In genomic region chr3:53841296-53841695, GRCh38 we compare ENCODE assay signal across 2 cellular contexts.
TF ChIP-seq lines count a peak whose summit lies in the region.

No MANE protein-coding gene starts in this region.

TF ChIP-seq in H1, 55 proteins besides CTCF, POLR2A, EP300 and RAD21:
- no peak for TF ChIP-seq ATF3 (IDR thresholded peaks at IDR 0.05; ENCODE audit: insufficient read depth, low read depth, low read length)
- TF ChIP-seq USF2 (IDR thresholded peaks at IDR 0.05; ENCODE audit: low read length), result no peak
- no peak for TF ChIP-seq SAP30 (IDR thresholded peaks at IDR 0.05; ENCODE audit: insufficient read depth, insufficient replicate concordance, low read length)
- no peak for TF ChIP-seq KDM4A (IDR thresholded peaks at IDR 0.05; ENCODE audit: low read depth, low read length, severe bottlenecking)
- TF ChIP-seq MAFK (IDR thresholded peaks at IDR 0.05; ENCODE audit: low read depth, low read length), result no peak
- no peak for TF ChIP-seq FOSL1 (IDR thresholded peaks at IDR 0.05; ENCODE audit: insufficient read depth, low read depth, low read length)
- TF ChIP-seq POU5F1 (IDR thresholded peaks at IDR 0.05; ENCODE audit: low read depth, low read length), result no peak
- TF ChIP-seq GABPA (IDR thresholded peaks at IDR 0.05; ENCODE audit: borderline replicate concordance, insufficient read depth, low read length), result no peak
- TF ChIP-seq YY1 (IDR thresholded peaks at IDR 0.05; ENCODE audit: low read depth, low read length), result no peak
- TF ChIP-seq GTF2F1 (IDR thresholded peaks at IDR 0.05; ENCODE audit: borderline replicate concordance, low read depth, low read length), result no peak
- no peak for TF ChIP-seq HDAC2 (IDR thresholded peaks at IDR 0.05; ENCODE audit: borderline replicate concordance in 1 of 2, low read depth in 2 of 2, low read length in 2 of 2)
- no peak for TF ChIP-seq CREB1 (IDR thresholded peaks at IDR 0.05)
- no peak for TF ChIP-seq CBX8 (IDR thresholded peaks at IDR 0.05; ENCODE audit: borderline replicate concordance, low read depth, low read length)
- no peak for TF ChIP-seq TAF7 (optimal IDR thresholded peaks at IDR 0.05; ENCODE audit: borderline replicate concordance, low read depth, low read length)
- TF ChIP-seq RXRA (IDR thresholded peaks at IDR 0.05; ENCODE audit: insufficient read depth, low read depth, low read length), result no peak
- no peak for TF ChIP-seq CHD1 (IDR thresholded peaks at IDR 0.05; ENCODE audit: low read depth, low read length)

TF ChIP-seq in SK-N-SH, 30 proteins besides CTCF, POLR2A, EP300 and RAD21:
- TF ChIP-seq NRF1 (IDR thresholded peaks at IDR 0.05; ENCODE audit: low read depth, low read length), result no peak
- no peak for TF ChIP-seq TEAD4 (IDR thresholded peaks at IDR 0.05; ENCODE audit: borderline replicate concordance, insufficient read depth)
- no peak for TF ChIP-seq TCF12 (IDR thresholded peaks at IDR 0.05)
- TF ChIP-seq PBX3 (IDR thresholded peaks at IDR 0.05), result no peak
- no peak for TF ChIP-seq GATA2 (CRISPR knock-in tag; IDR thresholded peaks at IDR 0.05)
- no peak for TF ChIP-seq CHD2 (IDR thresholded peaks at IDR 0.05; ENCODE audit: low read length, partially characterized antibody)
- TF ChIP-seq SMC3 (IDR thresholded peaks at IDR 0.05; ENCODE audit: low read depth, low read length), result no peak
- TF ChIP-seq NFIC (IDR thresholded peaks at IDR 0.05; ENCODE audit: borderline replicate concordance), result no peak
- TF ChIP-seq RXRA (IDR thresholded peaks at IDR 0.05; ENCODE audit: borderline replicate concordance, low read depth), result no peak
- TF ChIP-seq USF2 (IDR thresholded peaks at IDR 0.05; ENCODE audit: borderline replicate concordance, low read depth, low read length), result no peak
- no peak for TF ChIP-seq IRF3 (IDR thresholded peaks at IDR 0.05; ENCODE audit: low read depth, low read length)
- no peak for TF ChIP-seq TAF1 (IDR thresholded peaks at IDR 0.05; ENCODE audit: borderline replicate concordance, low read depth, low read length)
- TF ChIP-seq MAX (IDR thresholded peaks at IDR 0.05; ENCODE audit: low read depth), result no peak
- TF ChIP-seq JUND (IDR thresholded peaks at IDR 0.05), result no peak
- TF ChIP-seq EZH2phosphoT487 (IDR thresholded peaks at IDR 0.05; ENCODE audit: borderline replicate concordance, low read depth), result no peak
- no peak for TF ChIP-seq FOXJ3 (CRISPR knock-in tag; IDR thresholded peaks at IDR 0.05)
- no peak for TF ChIP-seq RCOR1 (IDR thresholded peaks at IDR 0.05; ENCODE audit: low read length)
- TF ChIP-seq USF1 (IDR thresholded peaks at IDR 0.05; ENCODE audit: borderline replicate concordance, low read depth), result no peak
- no peak for TF ChIP-seq MEF2A (IDR thresholded peaks at IDR 0.05; ENCODE audit: borderline replicate concordance, low read depth)
